Comparison of ENCODE assay signal across 8 cellular contexts in genomic region chr16:78100162-78100467, GRCh38. TPM values are rescaled to one million over a fixed set of nuclear protein-coding genes. Genes with fewer than 3 reads are reported as not detected.
DNase-seq lines count a peak whose midpoint lies in the region; ATAC-seq and TF ChIP-seq lines count a peak whose summit lies in the region.

No MANE protein-coding gene starts in this region.

- no peak overlapping the region for H3K27ac ChIP-seq in OCI-LY1 (ENCODE audit: low read depth, low read length, poor library complexity, severe bottlenecking)
- peak overlapping the region; percentile 71 for H3K27ac ChIP-seq in epithelial cell of prostate
- H3K27ac ChIP-seq in prostate gland: peak overlapping the region; percentile 77 to 82

- H3K4me3 ChIP-seq in OCI-LY1 (ENCODE audit: low read depth, low read length, poor library complexity, severe bottlenecking) (peak overlapping the region; percentile 74), prostate gland (peak overlapping the region; percentile 56 to 79)

- H3K4me1 ChIP-seq in OCI-LY1 (ENCODE audit: insufficient read depth, low read length, severe bottlenecking) (peaks cover 13% of the 10 kb centered on the region), prostate gland (replicated peaks) (peaks cover 4% of the 10 kb centered on the region)

- no peaks in the 10 kb centered on the region for H3F3A ChIP-seq in OCI-LY1 (ENCODE audit: insufficient read depth, low read length)

- H3K79me2 ChIP-seq in OCI-LY1 (ENCODE audit: insufficient read depth, low read length): no peaks in the 10 kb centered on the region

- peak overlapping the region; percentile 64 for H3K4me2 ChIP-seq in OCI-LY1 (ENCODE audit: low read length)

- H3K36me3 ChIP-seq in OCI-LY1 (ENCODE audit: insufficient read depth, low read length) (no peaks in the 10 kb centered on the region), prostate gland (no peaks in the 10 kb centered on the region)

- H2AFZ ChIP-seq in OCI-LY1 (ENCODE audit: low read length): no peak overlapping the region

- H3K9me2 ChIP-seq in OCI-LY1 (ENCODE audit: low read depth, low read length): no peaks in the 10 kb centered on the region

- H3K27me3 ChIP-seq in OCI-LY1 (ENCODE audit: insufficient read depth, low read length) (no peaks in the 10 kb centered on the region), prostate gland (replicated peaks; ENCODE audit: insufficient read depth) (no peaks in the 10 kb centered on the region)

- DNase-seq in epithelial cell of prostate (ENCODE audit: low read depth, low spot score) (no peak), prostate gland (ENCODE audit: low spot score) (no peak), NCI-H187 treated with DMSO at 0.1 percent for 48 hours (lab: John Stamatoyannopoulos, UW) (no peak), NCI-H748 treated with DMSO at 0.1 percent for 48 hours (lab: John Stamatoyannopoulos, UW) (no peak)
- DNase-seq in stimulated activated CD4-positive, alpha-beta T cell treated with anti-CD3 and anti-CD28 coated beads, Interleukin-4, amount 100 ng/mL, for 24 hours: no peak

- intact Hi-C loops in prostate gland (cut with DNase I): no loop called here

- no peak for TF ChIP-seq POLR2A in prostate gland (IDR thresholded peaks at IDR 0.05)

- H3K9me3 ChIP-seq in OCI-LY1 (ENCODE audit: low read length): no peaks in the 10 kb centered on the region
- H3K9me3 ChIP-seq in prostate gland: no peaks in the 10 kb centered on the region

- 20% methylated on average over 6 of the region's 6 CpGs for WGBS in prostate gland

- TF ChIP-seq CTCF in OCI-LY1 (IDR thresholded peaks at IDR 0.05; ENCODE audit: low read length) (no peak), prostate gland (IDR thresholded peaks at IDR 0.05) (no peak)

- ATAC-seq in GM18511 (IDR thresholded peaks at IDR 0.05; ENCODE audit: unreplicated experiment): peak; percentile 0
- no peak for ATAC-seq in HG03159 (IDR thresholded peaks at IDR 0.05; ENCODE audit: unreplicated experiment)

- H4K20me1 ChIP-seq in OCI-LY1 (ENCODE audit: insufficient read depth, low read length): no peaks in the 10 kb centered on the region

- peak overlapping the region; percentile 67 for H3K9ac ChIP-seq in OCI-LY1 (ENCODE audit: low read length)

RNA-seq across cellular contexts. Expression of gene WWOX, which starts 0.7 kb away (rescaled TPM):
- 10 to 100 TPM; 93.2 to 99.4 TPM for total RNA-seq in prostate gland
